In the genomic region with DNA sequence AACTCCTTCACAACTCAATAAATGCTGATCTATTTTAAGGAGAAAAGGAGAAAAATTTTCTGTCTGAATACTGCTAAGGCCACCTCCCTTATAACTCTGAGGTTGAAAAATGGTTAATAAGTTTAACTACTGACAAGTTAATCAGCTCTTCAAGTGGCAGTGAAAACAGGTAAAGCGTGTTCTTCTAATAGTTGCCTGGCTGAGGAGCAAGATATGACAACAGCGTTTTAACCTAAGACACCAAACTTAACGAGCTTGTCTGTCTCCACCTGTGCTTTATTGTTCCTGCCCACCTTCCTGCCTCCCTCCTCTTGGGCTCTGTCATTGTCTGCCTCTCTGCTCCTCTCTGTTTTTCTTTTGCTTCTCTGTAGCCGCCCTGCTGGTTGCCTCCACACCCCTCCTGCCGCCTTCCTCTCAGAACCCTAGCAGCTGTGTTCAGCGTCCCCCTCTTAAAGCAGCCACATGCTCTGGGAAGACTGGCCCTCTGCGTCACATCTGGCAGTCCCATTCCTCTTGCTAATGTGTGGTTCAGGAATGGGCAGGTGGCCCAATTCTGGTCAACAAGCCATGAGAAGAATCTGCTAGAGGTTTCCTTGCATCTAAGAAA, we compare ENCODE assay signal across 8 cellular contexts. TPM values are rescaled to one million over a fixed set of nuclear protein-coding genes. Genes with fewer than 3 reads are reported as not detected.
DNase-seq lines count a peak whose midpoint lies in the region; ATAC-seq and TF ChIP-seq lines count a peak whose summit lies in the region.

No MANE protein-coding gene starts in this region.

- H3K27ac Mint-ChIP-seq in CD4-positive, alpha-beta T cell, result peak overlapping the region; percentile 98
- H3K27ac Mint-ChIP-seq in activated CD8-positive, alpha-beta T cell treated with anti-CD3 and anti-CD28 coated beads, Interleukin-2, amount 10 ng/mL, durations not matched to agents 7 days and 5 days, result peak overlapping the region; percentile 100

- H3K4me3 Mint-ChIP-seq in CD4-positive, alpha-beta T cell, result peak overlapping the region; percentile 79
- peak overlapping the region; percentile 75 for H3K4me3 Mint-ChIP-seq in activated CD8-positive, alpha-beta T cell treated with anti-CD3 and anti-CD28 coated beads, Interleukin-2, amount 10 ng/mL, durations not matched to agents 7 days and 5 days

- TF ChIP-seq CTCF in CD4-positive, alpha-beta T cell (IDR thresholded peaks at IDR 0.05), result no peak
- TF ChIP-seq CTCF in lower lobe of right lung (IDR thresholded peaks at IDR 0.05) (no peak), coronary artery (IDR thresholded peaks at IDR 0.05) (no peak)

- intact Hi-C loops in CD4-positive, alpha-beta T cell (cut with DNase I, micrococcal nuclease), result loop anchor here (2.0 to 10.0 kb wide), 6 partner anchors 26 to 905 kb away; partner anchors contain the start of genes METAP1 (in 2 of the 2) and STPG2 (in 1 of the 2)
- intact Hi-C loops in lower lobe of right lung (cut with DNase I), result no loop called here

- no peaks in the 10 kb centered on the region for H3K27me3 Mint-ChIP-seq in CD4-positive, alpha-beta T cell
- no peaks in the 10 kb centered on the region for H3K27me3 Mint-ChIP-seq in activated CD8-positive, alpha-beta T cell treated with anti-CD3 and anti-CD28 coated beads, Interleukin-2, amount 10 ng/mL, durations not matched to agents 7 days and 5 days (ENCODE audit: low read depth)

- POLR2A ChIA-PET in CD4-positive, alpha-beta T cell (lab: Charles Lee), result interaction anchor here (0.9 to 3.1 kb wide), 5 partner anchors 23 to 401 kb away, joined by 4 to 9 read pairs (median 6); partner anchors contain the start of gene EIF4E
- POLR2A ChIA-PET in activated CD8-positive, alpha-beta T cell treated with anti-CD3 and anti-CD28 coated beads, Interleukin-2, amount 10 ng/mL, durations not matched to agents 7 days and 5 days (lab: Charles Lee), result interaction anchor here (0.6 to 2.1 kb wide), 3 partner anchors 15 to 266 kb away, joined by 3 to 15 read pairs (median 3); partner anchors contain the start of gene EIF4E

- H3K4me3 ChIP-seq in lower lobe of right lung (no peak overlapping the region), coronary artery (no peak overlapping the region)

- CTCF ChIA-PET in CD4-positive, alpha-beta T cell (lab: Charles Lee), result interaction anchor here (2.4 kb wide), 1 partner anchor 333 kb away, joined by 8 read pairs; the partner anchor contains the start of gene METAP1
- CTCF ChIA-PET in activated CD8-positive, alpha-beta T cell treated with anti-CD3 and anti-CD28 coated beads, Interleukin-2, amount 10 ng/mL, durations not matched to agents 7 days and 5 days (lab: Charles Lee), result interaction anchor here (0.6 to 1.4 kb wide), 3 partner anchors 117 to 332 kb away, joined by 3 to 6 read pairs (median 3); no protein-coding TSS in a partner anchor

- peaks cover 66% of the 10 kb centered on the region for H3K4me1 Mint-ChIP-seq in CD4-positive, alpha-beta T cell (ENCODE audit: low read depth)
- peaks cover 52% of the 10 kb centered on the region for H3K4me1 Mint-ChIP-seq in activated CD8-positive, alpha-beta T cell treated with anti-CD3 and anti-CD28 coated beads, Interleukin-2, amount 10 ng/mL, durations not matched to agents 7 days and 5 days (ENCODE audit: low read depth)

- H3K9me3 ChIP-seq in CD4-positive, alpha-beta T cell (ENCODE audit: control insufficient read depth, low read length), result no peaks in the 10 kb centered on the region
- H3K9me3 ChIP-seq in lower lobe of right lung, result no peaks in the 10 kb centered on the region

- ATAC-seq in CD4-positive, alpha-beta T cell (ENCODE audit: poor library complexity), result peak; percentile 54
- peak; percentile 12 for ATAC-seq in HG03342 (IDR thresholded peaks at IDR 0.05; ENCODE audit: unreplicated experiment)
- peak; percentile 26 for ATAC-seq in activated CD8-positive, alpha-beta T cell treated with anti-CD3 and anti-CD28 coated beads, Interleukin-2, amount 10 ng/mL, durations not matched to agents 7 days and 5 days
- ATAC-seq in lower lobe of right lung, result no peak
- no peak for ATAC-seq in GM18858 (IDR thresholded peaks at IDR 0.05; ENCODE audit: unreplicated experiment)
- ATAC-seq in GM19324 (IDR thresholded peaks at IDR 0.05; ENCODE audit: low FRiP score, unreplicated experiment), result no peak

- no peaks in the 10 kb centered on the region for H3K36me3 ChIP-seq in lower lobe of right lung

- DNase-seq in CD4-positive, alpha-beta T cell, result peak; percentile 5 to 49 (median 26)
- DNase-seq in activated CD8-positive, alpha-beta T cell treated with anti-CD3 and anti-CD28 coated beads, Interleukin-2, amount 10 ng/mL, durations not matched to agents 7 days and 5 days, result peak; percentile 58
- DNase-seq in lower lobe of right lung (no peak), coronary artery (ENCODE audit: low spot score) (no peak), NCI-H1436 (lab: John Stamatoyannopoulos, UW) (no peak)

- H3K27ac ChIP-seq in CD4-positive, alpha-beta T cell (ENCODE audit: low read depth, low read length), result peak overlapping the region; percentile 96
- H3K27ac ChIP-seq in lower lobe of right lung, result peak overlapping the region; percentile 53
- H3K27ac ChIP-seq in coronary artery, result no peak overlapping the region

- H3K4me1 ChIP-seq in lower lobe of right lung, result peaks cover 12% of the 10 kb centered on the region

- H3K9me3 Mint-ChIP-seq in CD4-positive, alpha-beta T cell, result no peaks in the 10 kb centered on the region
- H3K9me3 Mint-ChIP-seq in activated CD8-positive, alpha-beta T cell treated with anti-CD3 and anti-CD28 coated beads, Interleukin-2, amount 10 ng/mL, durations not matched to agents 7 days and 5 days (ENCODE audit: insufficient read depth), result peaks cover 7% of the 10 kb centered on the region

- H3K27me3 ChIP-seq in CD4-positive, alpha-beta T cell (ENCODE audit: control insufficient read depth, insufficient read depth, low read length), result no peaks in the 10 kb centered on the region
- H3K27me3 ChIP-seq in lower lobe of right lung (ENCODE audit: low read depth), result no peaks in the 10 kb centered on the region

- peaks cover 3% of the 10 kb centered on the region for H3K36me3 Mint-ChIP-seq in CD4-positive, alpha-beta T cell (ENCODE audit: low read depth)
- H3K36me3 Mint-ChIP-seq in activated CD8-positive, alpha-beta T cell treated with anti-CD3 and anti-CD28 coated beads, Interleukin-2, amount 10 ng/mL, durations not matched to agents 7 days and 5 days (ENCODE audit: low read depth), result peaks cover 9% of the 10 kb centered on the region

RNA-seq across cellular contexts. Expression of gene TSPAN5, which starts 4.3 kb away (rescaled TPM):
- total RNA-seq in CD4-positive, alpha-beta T cell, result 1 to 10 TPM; 1.8 to 2.8 TPM
- 10 to 100 TPM; 18.6 to 21.5 TPM for total RNA-seq in activated CD8-positive, alpha-beta T cell treated with anti-CD3 and anti-CD28 coated beads, Interleukin-2, amount 10 ng/mL, durations not matched to agents 7 days and 5 days
- 5.7 TPM for total RNA-seq in lower lobe of right lung

Comparison
In these comparisons a context has a peak if more than half of its experiments do, and no peak if none do; other contexts are left out.
1. ATAC-seq: peak in CD4-positive, alpha-beta T cell (single experiment), HG03342 (single experiment) and activated CD8-positive, alpha-beta T cell treated with anti-CD3 and anti-CD28 coated beads, Interleukin-2, amount 10 ng/mL, durations not matched to agents 7 days and 5 days (single experiment); none in lower lobe of right lung (0 of 2), GM18858 (single experiment) and GM19324 (single experiment).
2. DNase-seq: peak in CD4-positive, alpha-beta T cell (10 of 10) and activated CD8-positive, alpha-beta T cell treated with anti-CD3 and anti-CD28 coated beads, Interleukin-2, amount 10 ng/mL, durations not matched to agents 7 days and 5 days (single experiment); none in lower lobe of right lung (single experiment), coronary artery (single experiment) and NCI-H1436 (single experiment).
3. H3K27ac ChIP-seq: peak in CD4-positive, alpha-beta T cell (single experiment) and lower lobe of right lung (single experiment); none in coronary artery (0 of 2).